Comparison of ENCODE assay signal across 20 cellular contexts in the genomic region with DNA sequence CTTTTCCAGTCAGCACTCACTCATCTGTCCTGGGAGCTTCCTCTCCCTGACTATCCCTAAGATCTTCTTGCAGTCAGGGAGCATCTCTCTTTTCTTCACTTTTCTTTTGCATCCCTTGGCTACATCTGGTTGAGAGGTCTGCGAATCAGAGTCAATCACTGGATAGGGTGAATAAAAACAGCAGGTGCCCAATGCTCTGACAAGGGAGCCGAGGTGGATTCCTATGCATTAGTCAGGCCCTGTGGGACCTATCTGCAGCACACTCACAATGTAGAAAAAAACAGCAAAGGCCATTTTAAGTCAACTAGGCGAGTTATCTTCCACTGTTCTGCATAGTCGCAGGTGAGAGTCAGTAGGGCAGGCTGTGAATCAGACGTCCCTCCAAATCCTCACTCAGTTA. TPM values are rescaled to one million over a fixed set of nuclear protein-coding genes. Genes with fewer than 3 reads are reported as not detected.
"Had no signal": no experiment of that assay in that cellular context is flagged by ENCODE, and none has a peak within 500 bp of the region (broad histone marks: within the 10 kb centered on the region; RNA-seq: fewer than 3 reads in every experiment).

No MANE protein-coding gene starts in this region.

- H3K9me3 ChIP-seq: transverse colon, uterus had no signal

- H3K27ac ChIP-seq: dorsolateral prefrontal cortex, transverse colon had no signal

- H3K4me3 ChIP-seq: dorsolateral prefrontal cortex, transverse colon, uterus had no signal

- H3K27me3 ChIP-seq: dorsolateral prefrontal cortex, transverse colon, uterus had no signal

- H3K4me3 Mint-ChIP-seq: nephron progenitor cell; T-helper 2 cell treated with Interferon-gamma antibody and Interleukin-4, amounts not matched to agents 5 μg/mL and 100 μg/mL, for 36 hours had no signal

- H3K9me3 Mint-ChIP-seq: T-helper 2 cell treated with Interferon-gamma antibody and Interleukin-4, amounts not matched to agents 5 μg/mL and 100 μg/mL, for 36 hours had no signal

- H3K4me1 ChIP-seq: uterus had no signal

- H3K36me3 ChIP-seq: transverse colon, uterus had no signal

- DNase-seq: activated CD8-positive, alpha-beta memory T cell treated with anti-CD3 and anti-CD28 coated beads for 24 hours; activated CD8-positive, alpha-beta memory T cell treated with anti-CD3 and anti-CD28 coated beads, Interleukin-2, amount 50 U/mL, for 48 hours; activated effector memory CD4-positive, alpha-beta T cell treated with Interleukin-2 at 50 U/mL for 16 hours; activated naive CD4-positive, alpha-beta T cell treated with anti-CD3 and anti-CD28 coated beads, Interleukin-2, amount 50 U/mL, for 16 hours; activated T-cell treated with anti-CD3 and anti-CD28 coated beads, Interleukin-2, amount 50 U/mL, for 48 hours; dorsolateral prefrontal cortex; hypothalamus; nephron progenitor cell; stimulated activated CD4-positive, alpha-beta T cell treated with anti-CD3 and anti-CD28 coated beads, Interleukin-2, amount 100 ng/mL, for 24 hours; stimulated activated naive CD4-positive, alpha-beta T cell treated with Interleukin-2 at 50 U/mL for 16 hours; transverse colon; uterus had no signal

- ATAC-seq: activated CD4-positive, CD25-positive, alpha-beta regulatory T cell treated with anti-CD3 and anti-CD28 coated beads, Interleukin-2, amount 50 U/mL, for 24 hours; left lobe of liver had no signal

- H3K27ac Mint-ChIP-seq: T-helper 2 cell treated with Interferon-gamma antibody and Interleukin-4, amounts not matched to agents 5 μg/mL and 100 μg/mL, for 36 hours had no signal

RNA-seq across cellular contexts. Expression of a gene that starts 52.3 kb away (rescaled TPM):
- total RNA-seq: cardiac septum, left lobe of liver, lung microvascular endothelial cell, myocyte, posterior vena cava, transverse colon, uterus had no signal
- polyA plus RNA-seq: keratinocyte had no signal
